ENCODE assay signal across 20 cellular contexts in the genomic region with DNA sequence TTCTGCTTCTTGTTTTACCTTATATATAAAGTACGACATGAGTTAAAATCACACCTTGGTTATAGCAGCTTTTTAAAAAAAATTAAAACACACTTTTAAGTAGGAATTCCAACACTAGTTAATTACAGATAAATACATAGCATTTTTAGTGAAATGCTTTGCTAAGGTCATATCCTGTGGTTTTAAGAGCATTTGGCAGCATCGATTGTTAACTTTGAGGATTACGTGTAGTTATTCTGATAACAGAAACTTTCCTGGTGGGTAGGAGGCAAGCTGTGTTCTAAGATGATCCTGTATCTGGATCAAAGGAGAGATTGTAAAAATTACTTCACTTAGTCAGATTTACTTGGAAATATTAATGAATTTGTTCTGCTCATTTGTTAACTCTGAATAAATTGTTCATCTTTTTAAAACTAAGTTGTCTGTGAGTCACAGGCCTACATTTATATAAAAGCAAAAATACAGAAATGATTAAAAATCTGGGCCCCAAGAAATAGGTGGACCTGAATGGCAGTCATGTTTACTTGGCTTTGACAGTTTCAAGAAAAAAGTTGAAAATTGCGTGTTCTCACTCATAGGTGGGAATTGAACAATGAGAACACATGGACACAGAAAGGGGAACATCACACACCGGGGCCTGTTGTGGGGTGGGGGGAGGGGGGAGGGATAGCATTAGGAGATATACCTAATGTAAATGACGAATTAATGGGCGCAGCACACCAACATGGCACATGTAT. TPM values are rescaled to one million over a fixed set of nuclear protein-coding genes. Genes with fewer than 3 reads are reported as not detected.
DNase-seq lines count a peak whose midpoint lies in the region; ATAC-seq and TF ChIP-seq lines count a peak whose summit lies in the region.
"Had no signal": no experiment of that assay in that cellular context is flagged by ENCODE, and none has a peak within 500 bp of the region (broad histone marks: within the 10 kb centered on the region; RNA-seq: fewer than 3 reads in every experiment).

No MANE protein-coding gene starts in this region.

- in situ Hi-C loops in Panc1 (cut with HindIII; ENCODE audit: low pct_unique_long_range_greater_than_20kb, low sequenced_read_pairs), result no loop called here

- TF ChIP-seq CTCF in Panc1 (IDR thresholded peaks at IDR 0.05) (no peak), endothelial cell (IDR thresholded peaks at IDR 0.05; ENCODE audit: unreplicated experiment) (no peak), osteoblast (IDR thresholded peaks at IDR 0.05; ENCODE audit: extremely low read depth, low read depth, low read length) (no peak)

- no peaks in the 10 kb centered on the region for H3K9me3 Mint-ChIP-seq in endothelial cell (ENCODE audit: unreplicated experiment)
- H3K9me3 Mint-ChIP-seq: activated CD4-positive, alpha-beta T cell treated with anti-CD3 and anti-CD28 coated beads, Interleukin-2, amount 10 ng/mL, durations not matched to agents 24 days and 14 days; activated naive CD4-positive, alpha-beta T cell treated with anti-CD3 and anti-CD28 coated beads for 36 hours had no signal

- ATAC-seq in Panc1, result no peak
- no peak for ATAC-seq in HG03378 (IDR thresholded peaks at IDR 0.05; ENCODE audit: unreplicated experiment)
- ATAC-seq: HepG2 had no signal

- peak; percentile 68 for DNase-seq in EL
- no peak for DNase-seq in Panc1 (ENCODE audit: low read depth, low spot score)
- DNase-seq in endothelial cell (ENCODE audit: low spot score), result no peak
- no peak for DNase-seq in osteoblast (ENCODE audit: insufficient read length, low spot score, missing footprints)
- no peak for DNase-seq in head of caudate nucleus
- DNase-seq in NCI-H146 treated with DMSO at 0.1 percent for 48 hours (lab: John Stamatoyannopoulos, UW; ENCODE audit: unreplicated experiment), result no peak
- DNase-seq in activated CD8-positive, alpha-beta memory T cell treated with anti-CD3 and anti-CD28 coated beads, Interleukin-2, amount 50 U/mL, for 48 hours, result no peak
- DNase-seq: activated CD4-positive, alpha-beta T cell treated with anti-CD3 and anti-CD28 coated beads, Interleukin-2, amount 10 ng/mL, durations not matched to agents 24 days and 14 days; activated naive CD4-positive, alpha-beta T cell treated with anti-CD3 and anti-CD28 coated beads for 36 hours; activated T-cell treated with anti-CD3 and anti-CD28 coated beads for 4 hours; AML-193; dorsolateral prefrontal cortex; GF-D8; NCI-H2029 treated with DMSO at 0.1 percent for 48 hours; NCI-H510A; pancreas; small intestine had no signal

- H3K4me1 ChIP-seq in Panc1 (ENCODE audit: control insufficient read depth, insufficient read depth, low read length), result peaks cover 95% of the 10 kb centered on the region
- H3K4me1 ChIP-seq in osteoblast (ENCODE audit: insufficient read depth, low read length), result peaks cover 74% of the 10 kb centered on the region

- H3K9me3 ChIP-seq in Panc1 (ENCODE audit: control insufficient read depth, insufficient read depth, low read depth, low read length), result no peaks in the 10 kb centered on the region
- no peaks in the 10 kb centered on the region for H3K9me3 ChIP-seq in osteoblast (ENCODE audit: low read depth, low read length)
- H3K9me3 ChIP-seq: breast epithelium, pancreas had no signal

- peaks cover 34% of the 10 kb centered on the region for H4K20me1 ChIP-seq in osteoblast (ENCODE audit: insufficient read depth, low read length)

- no peaks in the 10 kb centered on the region for H3K36me3 Mint-ChIP-seq in endothelial cell (ENCODE audit: low read depth, unreplicated experiment)

- H2AFZ ChIP-seq in osteoblast (ENCODE audit: low read length), result no peak overlapping the region

- no peak overlapping the region for H3K4me3 Mint-ChIP-seq in endothelial cell (ENCODE audit: unreplicated experiment)
- H3K4me3 Mint-ChIP-seq: activated CD4-positive, alpha-beta T cell treated with anti-CD3 and anti-CD28 coated beads, Interleukin-2, amount 10 ng/mL, durations not matched to agents 24 days and 14 days; activated naive CD4-positive, alpha-beta T cell treated with anti-CD3 and anti-CD28 coated beads for 36 hours had no signal

- peaks cover 93% of the 10 kb centered on the region for H3K79me2 ChIP-seq in osteoblast (ENCODE audit: insufficient read depth, low read length)

- CTCF ChIA-PET in Panc1 (lab: Charles Lee), result no interaction called here

- H3K27me3 ChIP-seq in Panc1 (ENCODE audit: control insufficient read depth, insufficient read depth, low read length) (no peaks in the 10 kb centered on the region), osteoblast (ENCODE audit: insufficient read depth, low read length) (no peaks in the 10 kb centered on the region)
- H3K27me3 ChIP-seq: breast epithelium, dorsolateral prefrontal cortex, pancreas had no signal

- peak overlapping the region; percentile 88 for H3K27ac Mint-ChIP-seq in endothelial cell (ENCODE audit: unreplicated experiment)
- H3K27ac Mint-ChIP-seq: activated CD4-positive, alpha-beta T cell treated with anti-CD3 and anti-CD28 coated beads, Interleukin-2, amount 10 ng/mL, durations not matched to agents 24 days and 14 days; activated naive CD4-positive, alpha-beta T cell treated with anti-CD3 and anti-CD28 coated beads for 36 hours had no signal

- peak overlapping the region; percentile 99 for H3K27ac ChIP-seq in Panc1 (ENCODE audit: low read length)
- peak overlapping the region; percentile 36 for H3K27ac ChIP-seq in osteoblast (ENCODE audit: low read depth, low read length)
- H3K27ac ChIP-seq: breast epithelium, dorsolateral prefrontal cortex, pancreas had no signal

- BruUV-seq in Panc1 (replicated peaks; lab: Mats Ljungman, UMichigan), result no TSS peak

- H3K36me3 ChIP-seq in Panc1 (ENCODE audit: control insufficient read depth, insufficient read depth, low read length) (peaks cover 5% of the 10 kb centered on the region; the same call in 1 of the 2 replicates), osteoblast (ENCODE audit: insufficient read depth, low read length) (peaks cover 13% of the 10 kb centered on the region)
- H3K36me3 ChIP-seq: breast epithelium, pancreas had no signal

- H3K4me3 ChIP-seq in Panc1 (ENCODE audit: low read depth in 2 of 2, low read length in 2 of 2) (peak overlapping the region in 1 of 2 experiments; percentile 16; a peak in 1 of 4 replicates), osteoblast (ENCODE audit: insufficient read depth, low read length) (no peak overlapping the region)
- H3K4me3 ChIP-seq: breast epithelium, dorsolateral prefrontal cortex, pancreas had no signal

- H3K4me1 Mint-ChIP-seq in endothelial cell (ENCODE audit: unreplicated experiment), result peaks cover 56% of the 10 kb centered on the region

- peaks cover 6% of the 10 kb centered on the region for H3K27me3 Mint-ChIP-seq in endothelial cell (ENCODE audit: unreplicated experiment)

- H3K4me2 ChIP-seq in osteoblast (ENCODE audit: insufficient read depth, low read length), result peak overlapping the region; percentile 43

- intact Hi-C loops in Panc1 (cut with micrococcal nuclease; ENCODE audit: unreplicated experiment) (loop anchor here (5.0 kb wide), 1 partner anchor 49 kb away; no protein-coding TSS in a partner anchor), head of caudate nucleus (cut with DNase I) (no loop called here)

- POLR2A ChIA-PET in Panc1 (lab: Charles Lee), result interaction anchor here (0.6 to 0.7 kb wide), 3 partner anchors 10 to 30 kb away, joined by 3 to 7 read pairs (median 4); no protein-coding TSS in a partner anchor

RNA-seq across cellular contexts. Expression of a gene that starts 58.4 kb away (rescaled TPM):
- total RNA-seq in Panc1 (2021; ENCODE audit: unreplicated experiment) (349 TPM), endothelial cell (ENCODE audit: unreplicated experiment) (229 TPM), osteoblast (246 and 274 TPM in 2 replicates)
- polyA plus RNA-seq in Panc1 (2012; ENCODE audit: insufficient read length), result 213 TPM
